In the genomic region with DNA sequence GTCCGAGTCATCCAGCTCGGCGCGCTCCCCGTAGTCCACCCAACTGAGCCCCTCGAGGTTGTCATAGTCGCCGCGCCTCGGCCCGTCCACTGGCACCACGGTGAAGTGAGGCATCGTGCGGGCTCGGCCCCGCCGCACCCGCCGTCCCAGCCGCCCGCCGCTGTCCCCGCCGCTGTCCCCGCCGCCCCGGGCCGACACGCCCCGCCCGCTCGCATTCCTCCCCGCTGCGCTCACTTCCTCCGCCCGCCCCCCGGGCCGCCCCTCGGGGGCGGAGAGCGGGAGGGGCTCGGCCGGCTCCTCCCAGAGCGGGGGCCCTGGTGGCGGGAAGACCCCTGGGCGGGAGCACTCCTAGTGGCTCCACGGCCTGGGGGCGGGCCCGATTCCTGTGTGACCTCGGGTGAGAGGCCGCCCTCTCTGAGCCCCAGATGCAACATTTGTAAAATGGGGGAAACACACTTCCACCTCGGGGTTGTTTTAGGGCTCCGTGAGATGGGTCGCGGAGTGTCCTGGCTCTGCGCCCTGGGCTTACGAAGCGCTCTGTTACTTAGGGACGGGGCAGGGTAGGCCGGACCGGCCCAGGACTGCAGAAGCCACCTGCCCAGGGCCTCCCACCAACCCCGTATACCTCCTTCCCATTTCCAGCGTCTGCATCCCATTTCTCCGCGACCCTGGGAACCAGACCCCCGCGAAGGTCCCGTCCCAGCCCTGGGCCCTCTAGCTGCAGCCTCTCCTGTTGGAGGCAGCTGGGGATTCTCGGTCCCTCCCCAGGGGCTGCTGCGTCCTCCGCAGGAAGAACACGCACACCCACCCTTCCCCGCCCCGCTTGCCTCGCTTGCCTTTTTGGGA, we compare ENCODE assay signal across 7 cellular contexts. TPM values are rescaled to one million over a fixed set of nuclear protein-coding genes. Genes with fewer than 3 reads are reported as not detected.
DNase-seq lines count a peak whose midpoint lies in the region; ATAC-seq and TF ChIP-seq lines count a peak whose summit lies in the region.

A gene (minus strand): TSS at position 198 of the 846 bp plus-strand sequence. CDS start 84 bp downstream, at position 114.

- peaks cover 18% of the 10 kb centered on the region for H3K4me1 Mint-ChIP-seq in activated CD8-positive, alpha-beta T cell treated with anti-CD3 and anti-CD28 coated beads for 36 hours (ENCODE audit: low read depth)

- H3K4me3 ChIP-seq in lower lobe of right lung = peak within 1 kb of the TSS; percentile 94

- H3K36me3 ChIP-seq in lower lobe of right lung = no peaks in the 10 kb centered on the region

- ATAC-seq in HG02938 (IDR thresholded peaks at IDR 0.05; ENCODE audit: unreplicated experiment) = peak; percentile 58
- ATAC-seq in activated CD8-positive, alpha-beta T cell treated with anti-CD3 and anti-CD28 coated beads for 36 hours = peak; percentile 92
- ATAC-seq in lower lobe of right lung = peak; percentile 95

- no peaks in the 10 kb centered on the region for H3K9me3 Mint-ChIP-seq in activated CD8-positive, alpha-beta T cell treated with anti-CD3 and anti-CD28 coated beads for 36 hours

- H3K36me3 Mint-ChIP-seq in activated CD8-positive, alpha-beta T cell treated with anti-CD3 and anti-CD28 coated beads for 36 hours (ENCODE audit: low read depth) = peaks cover 1% of the 10 kb centered on the region

- H3K27ac ChIP-seq in lower lobe of right lung = peak within 1 kb of the TSS; percentile 99

- no peak for TF ChIP-seq CTCF in activated CD8-positive, alpha-beta T cell treated with anti-CD3 and anti-CD28 coated beads for 36 hours (IDR thresholded peaks at IDR 0.05)
- no peak for TF ChIP-seq CTCF in lower lobe of right lung (IDR thresholded peaks at IDR 0.05)

- no peaks in the 10 kb centered on the region for H3K9me3 ChIP-seq in lower lobe of right lung

- H3K4me1 ChIP-seq in lower lobe of right lung = peaks cover 45% of the 10 kb centered on the region

- CTCF ChIA-PET in activated CD8-positive, alpha-beta T cell treated with anti-CD3 and anti-CD28 coated beads for 36 hours (lab: Charles Lee) = interaction anchor here (1.0 to 1.8 kb wide), 5 partner anchors 12 to 152 kb away, joined by 3 to 11 read pairs (median 4); a partner anchor contains a TSS

- H3K4me3 Mint-ChIP-seq in activated CD8-positive, alpha-beta T cell treated with anti-CD3 and anti-CD28 coated beads for 36 hours = peak within 1 kb of the TSS; percentile 95

- intact Hi-C loops in activated CD8-positive, alpha-beta T cell treated with anti-CD3 and anti-CD28 coated beads for 36 hours (cut with micrococcal nuclease) = no loop called here
- intact Hi-C loops in lower lobe of right lung (cut with DNase I) = no loop called here

- peak; percentile 55 for TF ChIP-seq POLR2A in GM18526 (IDR thresholded peaks at IDR 0.05; ENCODE audit: extremely low read depth, insufficient read length)

- POLR2A ChIA-PET in activated CD8-positive, alpha-beta T cell treated with anti-CD3 and anti-CD28 coated beads for 36 hours (lab: Charles Lee) = interaction anchor here (0.6 to 2.0 kb wide), 8 partner anchors 15 to 135 kb away, joined by 3 to 7 read pairs (median 4); a partner anchor contains a TSS

- H3K27me3 ChIP-seq in lower lobe of right lung (ENCODE audit: low read depth) = no peaks in the 10 kb centered on the region

- DNase-seq in NCI-H69 (lab: John Stamatoyannopoulos, UW) (peak; percentile 78), ecto neural progenitor cell (ENCODE audit: low spot score) (peak; percentile 82), lower lobe of right lung (peak; percentile 86)
- DNase-seq in activated CD8-positive, alpha-beta T cell treated with anti-CD3 and anti-CD28 coated beads for 36 hours = peak; percentile 96
- peak; percentile 68 to 91 (median 80) for DNase-seq in stimulated activated CD4-positive, alpha-beta T cell treated with anti-CD3 and anti-CD28 coated beads, TNF-alpha, amount 100 ng/mL, for 24 hours (ENCODE audit: low read depth in 3 of 3)

- H3K27me3 Mint-ChIP-seq in activated CD8-positive, alpha-beta T cell treated with anti-CD3 and anti-CD28 coated beads for 36 hours = no peaks in the 10 kb centered on the region

- H3K27ac Mint-ChIP-seq in activated CD8-positive, alpha-beta T cell treated with anti-CD3 and anti-CD28 coated beads for 36 hours = peak within 1 kb of the TSS; percentile 93

RNA-seq across cellular contexts. Expression of the gene that starts here (rescaled TPM):
- total RNA-seq in activated CD8-positive, alpha-beta T cell treated with anti-CD3 and anti-CD28 coated beads for 36 hours = 10 to 100 TPM; 32.5 to 38.0 TPM
- total RNA-seq in lower lobe of right lung = 80.3 TPM

Comparison
In these comparisons a context has a peak if more than half of its experiments do, and no peak if none do; other contexts are left out.
1. Peak in every context shown above with its lines: DNase-seq, ATAC-seq, H3K4me3 ChIP-seq and H3K27ac ChIP-seq.